34 cellular contexts compared by ENCODE assay signal in genomic region chr6:5121479-5121878, GRCh38. TPM values are rescaled to one million over a fixed set of nuclear protein-coding genes. Genes with fewer than 3 reads are reported as not detected.
"Had no signal": no experiment of that assay in that cellular context is flagged by ENCODE, and none has a peak within 500 bp of the region (broad histone marks: within the 10 kb centered on the region; RNA-seq: fewer than 3 reads in every experiment).

No MANE protein-coding gene starts in this region.

- H3K9me3 ChIP-seq: colonic mucosa, stomach, thyroid gland, upper lobe of left lung, vagina had no signal

- FAIRE-seq: bronchial epithelial cell, frontal cortex, kidney, small intestine had no signal

- H3K27ac ChIP-seq: colonic mucosa, dorsolateral prefrontal cortex, left lung, parathyroid adenoma, stomach, thyroid gland, upper lobe of left lung, vagina had no signal

- ATAC-seq: activated CD4-positive, alpha-beta T cell treated with anti-CD3 and anti-CD28 coated beads for 36 hours; activated naive CD4-positive, alpha-beta T cell treated with anti-CD3 and anti-CD28 coated beads, Interleukin-2, amount 50 U/mL, for 72 hours; activated T-cell treated with anti-CD3 and anti-CD28 coated beads, Interleukin-2, amount 50 U/mL, for 72 hours; left lung; naive thymus-derived CD4-positive, alpha-beta T cell; sciatic nerve; stimulated activated naive B cell treated with anti-CD40 and anti-IgM and Interleukin-4, amounts not matched to agents 10 μg/mL and 1 μg/mL and 100 μg/mL, for 72 hours had no signal

- H3K4me1 Mint-ChIP-seq: activated CD4-positive, alpha-beta T cell treated with anti-CD3 and anti-CD28 coated beads for 36 hours; immature natural killer cell; stimulated activated naive B cell treated with anti-CD40 and anti-IgM and Interleukin-4, amounts not matched to agents 10 μg/mL and 1 μg/mL and 100 μg/mL, for 72 hours had no signal

- H2AFZ ChIP-seq: parathyroid adenoma had no signal

- H3K9ac ChIP-seq: parathyroid adenoma had no signal

- H3K4me3 Mint-ChIP-seq: activated CD4-positive, alpha-beta T cell treated with anti-CD3 and anti-CD28 coated beads for 36 hours; activated T-cell treated with anti-CD3 and anti-CD28 coated beads, Interleukin-2, amount 50 U/mL, for 72 hours; immature natural killer cell; naive thymus-derived CD4-positive, alpha-beta T cell; stimulated activated naive B cell treated with anti-CD40 and anti-IgM and Interleukin-4, amounts not matched to agents 10 μg/mL and 1 μg/mL and 100 μg/mL, for 72 hours; T-helper 2 cell treated with Interferon-gamma antibody and Interleukin-4, amounts not matched to agents 5 μg/mL and 100 μg/mL, for 36 hours had no signal

- DNase-seq: activated CD4-positive, alpha-beta T cell treated with anti-CD3 and anti-CD28 coated beads for 36 hours; activated CD4-positive, alpha-beta T cell treated with anti-CD3 and anti-CD28 coated beads, Interleukin-2, amount 50 U/mL, for 4 hours; activated CD4-positive, CD25-positive, alpha-beta regulatory T cell; activated naive CD4-positive, alpha-beta T cell; activated T-cell treated with anti-CD3 and anti-CD28 coated beads for 4 hours; activated T-cell treated with anti-CD3 and anti-CD28 coated beads, Interleukin-2, amount 50 U/mL, for 72 hours; cerebellar nuclear complex; colonic mucosa; dorsolateral prefrontal cortex; effector memory CD4-positive, alpha-beta T cell; glutamatergic neuron; hippocampal formation; immature natural killer cell; kidney; left lung; mammary epithelial cell; midbrain; naive thymus-derived CD4-positive, alpha-beta T cell; occipital lobe; small intestine; stimulated activated CD4-positive, alpha-beta T cell treated with anti-CD3 and anti-CD28 coated beads, Interleukin-1b, Interleukin-23, amount 100 ng/mL, for 48 hours; stimulated activated naive B cell treated with anti-CD40 and anti-IgM and Interleukin-4, amounts not matched to agents 10 μg/mL and 1 μg/mL and 100 μg/mL, for 72 hours; stomach; T-helper 1 cell; thyroid gland; upper lobe of left lung had no signal

- H3K4me1 ChIP-seq: colonic mucosa, left lung, parathyroid adenoma, stomach, upper lobe of left lung, vagina had no signal

- H3K4me3 ChIP-seq: colonic mucosa, dorsolateral prefrontal cortex, left lung, stomach, thyroid gland, upper lobe of left lung, vagina had no signal

- H3K36me3 Mint-ChIP-seq: activated naive CD4-positive, alpha-beta T cell treated with anti-CD3 and anti-CD28 coated beads, Interleukin-2, amount 50 U/mL, for 72 hours; immature natural killer cell had no signal

- H3K27ac Mint-ChIP-seq: activated CD4-positive, alpha-beta T cell treated with anti-CD3 and anti-CD28 coated beads for 36 hours; activated T-cell treated with anti-CD3 and anti-CD28 coated beads, Interleukin-2, amount 50 U/mL, for 72 hours; immature natural killer cell; stimulated activated naive B cell treated with anti-CD40 and anti-IgM and Interleukin-4, amounts not matched to agents 10 μg/mL and 1 μg/mL and 100 μg/mL, for 72 hours; T-helper 2 cell treated with Interferon-gamma antibody and Interleukin-4, amounts not matched to agents 5 μg/mL and 100 μg/mL, for 36 hours had no signal

- H3K36me3 ChIP-seq: colonic mucosa, left lung, stomach, thyroid gland, upper lobe of left lung, vagina had no signal

- H3K27me3 ChIP-seq: colonic mucosa, dorsolateral prefrontal cortex, left lung, stomach, thyroid gland, upper lobe of left lung, vagina had no signal

- H3K9me3 Mint-ChIP-seq: immature natural killer cell; stimulated activated naive B cell treated with anti-CD40 and anti-IgM and Interleukin-4, amounts not matched to agents 10 μg/mL and 1 μg/mL and 100 μg/mL, for 72 hours; T-helper 2 cell treated with Interferon-gamma antibody and Interleukin-4, amounts not matched to agents 5 μg/mL and 100 μg/mL, for 36 hours had no signal

- H3K27me3 Mint-ChIP-seq: activated CD4-positive, alpha-beta T cell treated with anti-CD3 and anti-CD28 coated beads for 36 hours; naive thymus-derived CD4-positive, alpha-beta T cell; stimulated activated naive B cell treated with anti-CD40 and anti-IgM and Interleukin-4, amounts not matched to agents 10 μg/mL and 1 μg/mL and 100 μg/mL, for 72 hours had no signal

RNA-seq across cellular contexts. Expression of gene PPP1R3G, which starts 36.3 kb away (rescaled TPM):
- polyA plus RNA-seq: immature natural killer cell; naive thymus-derived CD4-positive, alpha-beta T cell; neural cell had no signal
